ENCODE assay signal across 7 cellular contexts in the genomic region with DNA sequence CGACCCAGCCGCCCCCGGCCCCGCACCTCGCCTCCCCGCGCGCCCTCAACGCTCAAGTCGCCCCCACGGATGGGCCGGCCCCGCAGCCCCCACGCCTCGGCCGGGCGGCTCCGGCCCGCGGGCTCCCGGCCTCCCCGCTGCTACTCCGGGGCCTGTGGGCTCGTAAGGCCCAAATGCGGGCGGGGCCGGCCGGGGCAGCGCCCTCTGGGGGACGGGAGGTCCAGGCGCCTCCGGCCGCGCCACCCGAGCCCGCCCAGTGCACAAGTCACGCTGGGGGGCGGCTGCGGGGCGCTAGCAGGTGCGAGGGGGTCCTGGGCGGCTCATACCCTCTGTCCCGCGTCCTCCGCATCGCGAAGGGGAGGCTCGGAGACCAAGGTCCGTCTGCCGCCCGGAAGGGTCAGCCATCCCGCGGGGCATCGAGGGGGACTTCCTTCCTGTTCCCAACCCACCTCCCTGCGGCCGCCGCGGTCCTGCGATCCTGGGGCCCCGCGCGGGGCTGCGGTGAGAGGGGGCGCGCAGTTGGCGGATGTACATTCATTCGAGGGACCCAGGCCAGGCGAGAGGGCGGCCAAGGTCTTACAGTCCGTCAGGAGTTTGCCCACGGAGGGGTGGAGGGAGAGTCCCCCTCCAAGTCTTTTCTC. TPM values are rescaled to one million over a fixed set of nuclear protein-coding genes. Genes with fewer than 3 reads are reported as not detected.
DNase-seq lines count a peak whose midpoint lies in the region; ATAC-seq, FAIRE-seq and TF ChIP-seq lines count a peak whose summit lies in the region.

Gene CIZ1 (minus strand): TSS at position 167 of the 641 bp plus-strand sequence. CDS start 715 bp downstream, outside the sequence.

- TF ChIP-seq CTCF in GM12874 (IDR thresholded peaks at IDR 0.05; ENCODE audit: insufficient read depth, low read depth, low read length) (peak; percentile 82), WERI-Rb-1 (IDR thresholded peaks at IDR 0.05; ENCODE audit: low read depth, low read length) (peak; percentile 88), bronchial epithelial cell (IDR thresholded peaks at IDR 0.05; ENCODE audit: insufficient read depth, low read length, severe bottlenecking) (peak; percentile 67)

- peak within 1 kb of the TSS; percentile 87 for H3K27ac ChIP-seq in WERI-Rb-1

- H3K36me3 ChIP-seq in WERI-Rb-1 (peaks cover 36% of the 10 kb centered on the region), bronchial epithelial cell (ENCODE audit: control insufficient read depth, insufficient read depth, low read length) (peaks cover 8% of the 10 kb centered on the region)

- H3K27me3 ChIP-seq in WERI-Rb-1 (ENCODE audit: insufficient read depth, low read depth, severe bottlenecking) (no peaks in the 10 kb centered on the region), bronchial epithelial cell (ENCODE audit: control insufficient read depth, insufficient read depth, low read length) (no peaks in the 10 kb centered on the region)

- no peaks in the 10 kb centered on the region for H3K9me3 ChIP-seq in WERI-Rb-1 (ENCODE audit: severe bottlenecking)

- DNase-seq in NCI-H146 (lab: John Stamatoyannopoulos, UW) (peak; percentile 75), WERI-Rb-1 (peak; percentile 83), bronchial epithelial cell (ENCODE audit: low read depth) (peak; percentile 47), iris pigment epithelial cell (ENCODE audit: low read depth) (peak; percentile 81)
- DNase-seq in stimulated activated CD4-positive, alpha-beta T cell treated with anti-CD3 and anti-CD28 coated beads, Interleukin-12 subunit alpha, Interleukin-12 subunit beta, amount 100 ng/mL, for 48 hours (ENCODE audit: low read depth in 2 of 3, low spot score in 1 of 3) = peak; percentile 43 to 66 (median 60)

- peak; percentile 69 for ATAC-seq in HG02588 (IDR thresholded peaks at IDR 0.05; ENCODE audit: unreplicated experiment)

- FAIRE-seq in bronchial epithelial cell (lab: Jason Lieb, UNC) = no peak

- H3K4me3 ChIP-seq in WERI-Rb-1 (ENCODE audit: low read depth, low read length) (peak within 1 kb of the TSS; percentile 72), bronchial epithelial cell (ENCODE audit: low read depth, low read length) (peak within 1 kb of the TSS; percentile 84)

RNA-seq across cellular contexts. Expression of gene CIZ1, which starts in this region (rescaled TPM):
- 15.0 and 32.0 TPM in 2 replicates for total RNA-seq in bronchial epithelial cell

Comparison
In these comparisons a context has a peak if more than half of its experiments do, and no peak if none do; other contexts are left out.
1. Peak in every context shown above with its lines: DNase-seq, ATAC-seq, H3K4me3 ChIP-seq and H3K27ac ChIP-seq.